8 cellular contexts compared by ENCODE assay signal in genomic region chr15:74365619-74366445, GRCh38. TPM values are rescaled to one million over a fixed set of nuclear protein-coding genes. Genes with fewer than 3 reads are reported as not detected.
DNase-seq lines count a peak whose midpoint lies in the region; ATAC-seq and TF ChIP-seq lines count a peak whose summit lies in the region.

No MANE protein-coding gene starts in this region.

- no peak overlapping the region for H3K27ac ChIP-seq in foreskin keratinocyte
- H3K27ac ChIP-seq in neural progenitor cell, result no peak overlapping the region

- H3K36me3 ChIP-seq in neural progenitor cell, result no peaks in the 10 kb centered on the region
- H3K36me3 ChIP-seq in Caco-2 (ENCODE audit: control insufficient read depth, insufficient read depth, low read length), result no peaks in the 10 kb centered on the region

- H3K4me3 ChIP-seq in neural progenitor cell, result peak overlapping the region; percentile 59
- H3K4me3 ChIP-seq in Caco-2 (ENCODE audit: low read depth, low read length), result no peak overlapping the region

- H3K9me3 ChIP-seq in neural progenitor cell (ENCODE audit: low read depth) (no peaks in the 10 kb centered on the region), Caco-2 (no peaks in the 10 kb centered on the region)

- peaks cover 8% of the 10 kb centered on the region for H3F3A ChIP-seq in neural progenitor cell (ENCODE audit: low read depth)

- H3K9me3 Mint-ChIP-seq in activated B cell treated with CpG ODN at 0.5 μM for 24 hours, result no peaks in the 10 kb centered on the region
- no peaks in the 10 kb centered on the region for H3K9me3 Mint-ChIP-seq in neural progenitor cell
- H3K9me3 Mint-ChIP-seq in Caco-2 (ENCODE audit: unreplicated experiment), result no peaks in the 10 kb centered on the region

- peaks cover 37% of the 10 kb centered on the region for H3K27me3 Mint-ChIP-seq in activated B cell treated with CpG ODN at 0.5 μM for 24 hours
- H3K27me3 Mint-ChIP-seq in neural progenitor cell (ENCODE audit: insufficient read depth, low read depth), result peaks cover 24% of the 10 kb centered on the region
- peaks cover 6% of the 10 kb centered on the region for H3K27me3 Mint-ChIP-seq in Caco-2 (ENCODE audit: insufficient read depth, unreplicated experiment)

- POLR2A ChIA-PET in activated B cell treated with CpG ODN at 0.5 μM for 24 hours (lab: Charles Lee) (no interaction called here), Caco-2 (lab: Charles Lee) (no interaction called here)

- H3K4me3 Mint-ChIP-seq in activated B cell treated with CpG ODN at 0.5 μM for 24 hours, result peak overlapping the region; percentile 67
- peak overlapping the region; percentile 81 for H3K4me3 Mint-ChIP-seq in neural progenitor cell
- H3K4me3 Mint-ChIP-seq in Caco-2 (ENCODE audit: unreplicated experiment), result no peak overlapping the region

- no peak overlapping the region for H3K9ac ChIP-seq in neural progenitor cell

- peaks cover 74% of the 10 kb centered on the region for H3K27me3 ChIP-seq in foreskin keratinocyte
- peaks cover 72% of the 10 kb centered on the region for H3K27me3 ChIP-seq in neural progenitor cell
- no peaks in the 10 kb centered on the region for H3K27me3 ChIP-seq in Caco-2 (replicated peaks; ENCODE audit: control insufficient read depth, insufficient read depth, low read length)

- ATAC-seq in activated B cell treated with CpG ODN at 0.5 μM for 24 hours (ENCODE audit: low read depth), result peak; percentile 52
- ATAC-seq in foreskin keratinocyte, result peak; percentile 47
- ATAC-seq in GM18520 (IDR thresholded peaks at IDR 0.05; ENCODE audit: unreplicated experiment), result no peak
- no peak for ATAC-seq in HG02571 (IDR thresholded peaks at IDR 0.05; ENCODE audit: unreplicated experiment)

- intact Hi-C loops in activated B cell treated with CpG ODN at 0.5 μM for 24 hours (cut with micrococcal nuclease) (no loop called here), Caco-2 (cut with micrococcal nuclease; ENCODE audit: unreplicated experiment) (no loop called here)

- no peaks in the 10 kb centered on the region for H4K20me1 ChIP-seq in neural progenitor cell (ENCODE audit: low read depth)

- TF ChIP-seq CTCF in activated B cell treated with CpG ODN at 0.5 μM for 24 hours (IDR thresholded peaks at IDR 0.05) (no peak), foreskin keratinocyte (conservative IDR thresholded peaks at IDR 0.05) (no peak), neural progenitor cell (IDR thresholded peaks at IDR 0.05) (no peak), Caco-2 (IDR thresholded peaks at IDR 0.05; ENCODE audit: insufficient read depth in 1 of 2, low read depth in 1 of 2, low read length in 1 of 2, severe bottlenecking in 1 of 2, unreplicated experiment in 1 of 2) (no peak)

- BruUV-seq in Caco-2 (replicated peaks; lab: Mats Ljungman, UMichigan), result no TSS peak

- H3K79me2 ChIP-seq in neural progenitor cell (ENCODE audit: low read depth), result no peaks in the 10 kb centered on the region

- H3K4me1 Mint-ChIP-seq in activated B cell treated with CpG ODN at 0.5 μM for 24 hours, result peaks cover 4% of the 10 kb centered on the region
- peaks cover 20% of the 10 kb centered on the region for H3K4me1 Mint-ChIP-seq in neural progenitor cell
- H3K4me1 Mint-ChIP-seq in Caco-2 (ENCODE audit: low read depth, unreplicated experiment), result no peaks in the 10 kb centered on the region

- H3K36me3 Mint-ChIP-seq in activated B cell treated with CpG ODN at 0.5 μM for 24 hours (ENCODE audit: low read depth) (no peaks in the 10 kb centered on the region), neural progenitor cell (no peaks in the 10 kb centered on the region), Caco-2 (ENCODE audit: insufficient read depth, unreplicated experiment) (no peaks in the 10 kb centered on the region)

- H3K4me2 ChIP-seq in neural progenitor cell, result peak overlapping the region; percentile 94

- H3K27ac Mint-ChIP-seq in activated B cell treated with CpG ODN at 0.5 μM for 24 hours (no peak overlapping the region), neural progenitor cell (peak overlapping the region; percentile 13), Caco-2 (ENCODE audit: unreplicated experiment) (no peak overlapping the region)

- H3K4me1 ChIP-seq in foreskin keratinocyte, result no peaks in the 10 kb centered on the region
- peaks cover 16% of the 10 kb centered on the region for H3K4me1 ChIP-seq in neural progenitor cell
- H3K4me1 ChIP-seq in Caco-2, result no peaks in the 10 kb centered on the region

- H2AFZ ChIP-seq in neural progenitor cell (replicated peaks), result peak overlapping the region; percentile 99

- CTCF ChIA-PET in activated B cell treated with CpG ODN at 0.5 μM for 24 hours (lab: Charles Lee) (interaction anchor here (0.9 kb wide), 1 partner anchor 9 kb away, joined by 3 read pairs; no protein-coding TSS in a partner anchor), Caco-2 (lab: Charles Lee) (no interaction called here)

- DNase-seq in EL (peak; percentile 68), activated B cell treated with CpG ODN at 0.5 μM for 24 hours (no peak), foreskin keratinocyte (no peak), neural progenitor cell (ENCODE audit: low spot score) (peak; percentile 78), Caco-2 (no peak), activated gamma-delta T cell (lab: John Stamatoyannopoulos, UW) (no peak)

RNA-seq across cellular contexts. Expression of gene CYP11A1, which starts 1.6 kb away (rescaled TPM):
- total RNA-seq in activated B cell treated with CpG ODN at 0.5 μM for 24 hours, result not detected in 2 replicates
- total RNA-seq in foreskin keratinocyte, result not detected in 2 replicates
- polyA plus RNA-seq in foreskin keratinocyte, result 0.04 TPM in 1 of 2 replicates, not detected in the other
- 0.99 and 1.1 TPM in 2 replicates for total RNA-seq in neural progenitor cell (ENCODE audit: low replicate concordance)
- total RNA-seq in Caco-2 (2022), result 0.56 TPM in 1 of 2 replicates, not detected in the other

Comparison
In these comparisons a context has a peak if more than half of its experiments do, and no peak if none do; other contexts are left out.
1. DNase-seq: peak in EL (single experiment) and neural progenitor cell (single experiment); none in activated B cell treated with CpG ODN at 0.5 μM for 24 hours (single experiment), foreskin keratinocyte (0 of 2), Caco-2 (0 of 2) and activated gamma-delta T cell (single experiment).
2. ATAC-seq: peak in activated B cell treated with CpG ODN at 0.5 μM for 24 hours (single experiment) and foreskin keratinocyte (single experiment); none in GM18520 (single experiment) and HG02571 (single experiment).